ENCODE assay signal across 7 cellular contexts in genomic region chr19:46571495-46571894, GRCh38. TPM values are rescaled to one million over a fixed set of nuclear protein-coding genes. Genes with fewer than 3 reads are reported as not detected.
DNase-seq lines count a peak whose midpoint lies in the region; ATAC-seq and TF ChIP-seq lines count a peak whose summit lies in the region.

No MANE protein-coding gene starts in this region.

- TF ChIP-seq CTCF in WERI-Rb-1 (IDR thresholded peaks at IDR 0.05; ENCODE audit: low read depth, low read length), result peak; percentile 54

- CTCF ChIA-PET in activated CD8-positive, alpha-beta memory T cell treated with anti-CD3 and anti-CD28 coated beads, Interleukin-2, amount 10 ng/mL, durations not matched to agents 7 days and 5 days (lab: Charles Lee), result no interaction called here

- no peaks in the 10 kb centered on the region for H3K36me3 Mint-ChIP-seq in activated CD8-positive, alpha-beta memory T cell treated with anti-CD3 and anti-CD28 coated beads, Interleukin-2, amount 10 ng/mL, durations not matched to agents 7 days and 5 days

- ATAC-seq in HG02678 (IDR thresholded peaks at IDR 0.05; ENCODE audit: unreplicated experiment), result no peak
- no peak for ATAC-seq in activated CD8-positive, alpha-beta memory T cell treated with anti-CD3 and anti-CD28 coated beads, Interleukin-2, amount 10 ng/mL, durations not matched to agents 7 days and 5 days

- no peak overlapping the region for H3K27ac Mint-ChIP-seq in activated CD8-positive, alpha-beta memory T cell treated with anti-CD3 and anti-CD28 coated beads, Interleukin-2, amount 10 ng/mL, durations not matched to agents 7 days and 5 days

- no peaks in the 10 kb centered on the region for H3K27me3 ChIP-seq in WERI-Rb-1 (ENCODE audit: insufficient read depth, low read depth, severe bottlenecking)

- H3K4me1 Mint-ChIP-seq in activated CD8-positive, alpha-beta memory T cell treated with anti-CD3 and anti-CD28 coated beads, Interleukin-2, amount 10 ng/mL, durations not matched to agents 7 days and 5 days, result peaks cover 5% of the 10 kb centered on the region

- no peaks in the 10 kb centered on the region for H3K9me3 Mint-ChIP-seq in activated CD8-positive, alpha-beta memory T cell treated with anti-CD3 and anti-CD28 coated beads, Interleukin-2, amount 10 ng/mL, durations not matched to agents 7 days and 5 days (ENCODE audit: low read depth)

- no peak overlapping the region for H3K4me3 Mint-ChIP-seq in activated CD8-positive, alpha-beta memory T cell treated with anti-CD3 and anti-CD28 coated beads, Interleukin-2, amount 10 ng/mL, durations not matched to agents 7 days and 5 days

- H3K4me3 ChIP-seq in WERI-Rb-1 (ENCODE audit: low read depth, low read length), result no peak overlapping the region

- no peaks in the 10 kb centered on the region for H3K36me3 ChIP-seq in WERI-Rb-1

- peak; percentile 19 for DNase-seq in DMS 273 treated with DMSO at 0.1 percent for 48 hours (lab: John Stamatoyannopoulos, UW)
- DNase-seq in HT-29 (ENCODE audit: low spot score), result peak; percentile 82
- DNase-seq in WERI-Rb-1, result peak; percentile 75
- peak; percentile 61 for DNase-seq in left kidney (ENCODE audit: low read depth, low spot score)
- DNase-seq in activated CD8-positive, alpha-beta memory T cell treated with anti-CD3 and anti-CD28 coated beads, Interleukin-2, amount 10 ng/mL, durations not matched to agents 7 days and 5 days, result no peak
- no peak for DNase-seq in DMS153 (lab: John Stamatoyannopoulos, UW)

- H3K27me3 Mint-ChIP-seq in activated CD8-positive, alpha-beta memory T cell treated with anti-CD3 and anti-CD28 coated beads, Interleukin-2, amount 10 ng/mL, durations not matched to agents 7 days and 5 days, result peaks cover 11% of the 10 kb centered on the region

- H3K9me3 ChIP-seq in WERI-Rb-1 (ENCODE audit: severe bottlenecking), result no peaks in the 10 kb centered on the region

- no peak overlapping the region for H3K27ac ChIP-seq in WERI-Rb-1

RNA-seq across cellular contexts. Expression of gene CALM3, which starts 29.6 kb away (rescaled TPM):
- 263 and 264 TPM in 2 replicates for total RNA-seq in HT-29 (2014; rRNA removed; shearing (Covaris generic))
- total RNA-seq in activated CD8-positive, alpha-beta memory T cell treated with anti-CD3 and anti-CD28 coated beads, Interleukin-2, amount 10 ng/mL, durations not matched to agents 7 days and 5 days, result 100 to 1,000 TPM; 497 to 498 TPM

RNA-seq across cellular contexts. Expression of gene PTGIR, which starts 53.4 kb away (rescaled TPM):
- total RNA-seq in HT-29 (2014; rRNA removed; shearing (Covaris generic)), result 0.26 TPM in 1 of 2 replicates, not detected in the other
- total RNA-seq in activated CD8-positive, alpha-beta memory T cell treated with anti-CD3 and anti-CD28 coated beads, Interleukin-2, amount 10 ng/mL, durations not matched to agents 7 days and 5 days, result 10 to 100 TPM in 1 of 2 experiments, 1 to 10 TPM in 1; 1.8 to 27.5 TPM

Comparison
In these comparisons a context has a peak if more than half of its experiments do, and no peak if none do; other contexts are left out.
1. DNase-seq: peak in DMS 273 treated with DMSO at 0.1 percent for 48 hours (single experiment), HT-29 (single experiment), WERI-Rb-1 (single experiment) and left kidney (single experiment); none in activated CD8-positive, alpha-beta memory T cell treated with anti-CD3 and anti-CD28 coated beads, Interleukin-2, amount 10 ng/mL, durations not matched to agents 7 days and 5 days (single experiment) and DMS153 (single experiment).